Comparison of ENCODE assay signal across 1 cellular context in genomic region chr3:17585561-17586325, GRCh38.
TF ChIP-seq lines count a peak whose summit lies in the region.

No MANE protein-coding gene starts in this region.

TF ChIP-seq in A549, 52 proteins besides CTCF, POLR2A, EP300 and RAD21 (continued from another document):
- no peak for TF ChIP-seq REST (IDR thresholded peaks at IDR 0.05)
- no peak for TF ChIP-seq RCOR1 (IDR thresholded peaks at IDR 0.05; ENCODE audit: low read depth, low read length)
- no peak for TF ChIP-seq RFX5 (IDR thresholded peaks at IDR 0.05)
- no peak for TF ChIP-seq ZFP36 (IDR thresholded peaks at IDR 0.05; ENCODE audit: borderline replicate concordance, partially characterized antibody)
